8 cellular contexts compared by ENCODE assay signal in the genomic region with DNA sequence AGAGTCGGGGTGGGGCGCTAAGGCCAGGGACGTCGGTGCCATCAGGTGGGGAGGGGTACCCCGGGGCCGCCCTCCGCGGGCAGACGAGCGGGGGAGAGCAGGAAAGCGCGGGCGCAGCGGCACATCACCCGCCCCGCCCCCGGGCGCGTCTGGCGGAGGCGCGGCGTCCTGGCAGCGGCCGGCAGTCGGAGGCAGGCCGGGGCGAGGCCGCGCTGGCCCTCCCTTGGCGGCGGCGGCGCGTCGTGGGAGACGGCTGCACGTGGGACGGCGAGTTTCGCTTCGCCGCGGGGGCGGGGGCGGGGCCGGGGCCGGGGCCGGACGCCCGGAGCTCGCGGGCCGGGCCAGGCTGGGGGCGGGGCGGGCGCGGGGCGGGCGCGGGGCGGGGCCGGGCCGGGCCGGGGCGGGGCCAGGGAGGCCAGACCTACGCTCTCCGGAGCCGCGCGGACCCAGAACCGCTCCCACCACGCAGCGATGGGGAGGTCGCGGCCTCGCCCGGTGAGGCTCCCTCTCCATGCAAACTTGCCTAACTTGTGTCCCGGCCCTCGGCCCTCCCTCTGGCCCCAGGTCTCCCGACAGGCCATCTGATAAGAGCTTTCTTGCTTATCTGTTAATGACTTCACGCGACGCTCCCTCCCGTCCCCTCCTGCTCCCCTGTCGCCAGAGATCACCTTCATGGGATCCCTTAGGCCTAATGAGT. TPM values are rescaled to one million over a fixed set of nuclear protein-coding genes. Genes with fewer than 3 reads are reported as not detected.
DNase-seq lines count a peak whose midpoint lies in the region; ATAC-seq, FAIRE-seq and TF ChIP-seq lines count a peak whose summit lies in the region.

No MANE protein-coding gene starts in this region.

- no peaks in the 10 kb centered on the region for H3K36me3 ChIP-seq in astrocyte (ENCODE audit: insufficient read depth, low read length)

- no peaks in the 10 kb centered on the region for H3K9me3 ChIP-seq in AG04450 (ENCODE audit: control insufficient read depth, insufficient read depth, low read length)
- no peaks in the 10 kb centered on the region for H3K9me3 ChIP-seq in astrocyte (ENCODE audit: insufficient read depth, low read depth, low read length)

- H3K27ac Mint-ChIP-seq in astrocyte (ENCODE audit: unreplicated experiment) = peak overlapping the region; percentile 89

- FAIRE-seq in astrocyte (lab: Jason Lieb, UNC) = no peak

- H3K4me2 ChIP-seq in astrocyte (ENCODE audit: low read length) = peak overlapping the region; percentile 91

- peaks cover 8% of the 10 kb centered on the region for H4K20me1 ChIP-seq in astrocyte (ENCODE audit: insufficient read depth, low read length)

- H3K4me3 ChIP-seq in AG04450 (ENCODE audit: low read depth, low read length) (peak overlapping the region; percentile 64), HL-60 (replicated peaks; ENCODE audit: insufficient read depth, low read length) (peak overlapping the region; percentile 36), astrocyte (ENCODE audit: insufficient read depth, low read depth, low read length) (peak overlapping the region; percentile 59), retinal pigment epithelial cell (ENCODE audit: low read length) (peak overlapping the region; percentile 64)

- peaks cover 21% of the 10 kb centered on the region for H3K27me3 Mint-ChIP-seq in astrocyte (ENCODE audit: low read depth, unreplicated experiment)

- H3K79me2 ChIP-seq in astrocyte (ENCODE audit: insufficient read depth, low read length) = no peaks in the 10 kb centered on the region

- H3K4me1 ChIP-seq in astrocyte (ENCODE audit: insufficient read depth, low read length) = peaks cover 14% of the 10 kb centered on the region

- TF ChIP-seq CTCF in AG04450 (IDR thresholded peaks at IDR 0.05; ENCODE audit: low read depth, low read length) (no peak), HL-60 (IDR thresholded peaks at IDR 0.05; ENCODE audit: insufficient read depth, low read length) (no peak), astrocyte (IDR thresholded peaks at IDR 0.05; ENCODE audit: insufficient read depth, low read depth, low read length) (no peak), retinal pigment epithelial cell (conservative IDR thresholded peaks at IDR 0.05; ENCODE audit: low read depth, low read length) (no peak)

- POLR2A ChIA-PET in AG04450 (lab: Yijun Ruan, JAX) = interaction anchor here (1.8 kb wide), 1 partner anchor 78 kb away, joined by 5 read pairs; a partner anchor contains a TSS

- H3K27me3 ChIP-seq in AG04450 (ENCODE audit: control insufficient read depth, insufficient read depth, low read length) (peaks cover 2% of the 10 kb centered on the region), HL-60 (ENCODE audit: insufficient read depth, poor library complexity, severe bottlenecking) (peaks cover 26% of the 10 kb centered on the region), astrocyte (ENCODE audit: insufficient read depth, low read length) (peaks cover 18% of the 10 kb centered on the region)

- H3K4me3 Mint-ChIP-seq in astrocyte (ENCODE audit: unreplicated experiment) = peak overlapping the region; percentile 89

- H3K27ac ChIP-seq in AG04450 (ENCODE audit: low read depth, low read length) (peak overlapping the region; percentile 11), HL-60 (replicated peaks) (no peak overlapping the region), astrocyte (ENCODE audit: low read depth, low read length) (no peak overlapping the region)

- ATAC-seq in GM18907 (IDR thresholded peaks at IDR 0.05; ENCODE audit: unreplicated experiment) (peak; percentile 48), GM19397 (IDR thresholded peaks at IDR 0.05; ENCODE audit: unreplicated experiment) (no peak)

- peak overlapping the region; percentile 87 for H2AFZ ChIP-seq in astrocyte (ENCODE audit: low read depth, low read length)

- DNase-seq in AG04450 (ENCODE audit: low read depth, low spot score) = no peak
- no peak for DNase-seq in HL-60 (ENCODE audit: low read depth in 1 of 2, low spot score in 1 of 2)
- peak; percentile 46 to 67 (median 56) for DNase-seq in T-helper 1 cell
- DNase-seq in astrocyte (ENCODE audit: low read depth) = no peak
- DNase-seq in hippocampal formation (lab: John Stamatoyannopoulos, UW) = peak; percentile 1 to 53
- DNase-seq in retinal pigment epithelial cell (ENCODE audit: low read depth) = no peak

- H3K36me3 Mint-ChIP-seq in astrocyte (ENCODE audit: low read depth, unreplicated experiment) = no peaks in the 10 kb centered on the region

- H3K4me1 Mint-ChIP-seq in astrocyte (ENCODE audit: low read depth, unreplicated experiment) = peaks cover 8% of the 10 kb centered on the region

- CTCF ChIA-PET in AG04450 (lab: Charles Lee) = interaction anchor here (0.6 to 1.6 kb wide), 3 partner anchors 44 to 266 kb away, joined by 3 to 8 read pairs (median 4); a partner anchor contains a TSS

- H3K9ac ChIP-seq in astrocyte (ENCODE audit: low read length) = peak overlapping the region; percentile 49

- no peaks in the 10 kb centered on the region for H3K9me3 Mint-ChIP-seq in astrocyte (ENCODE audit: unreplicated experiment)

RNA-seq across cellular contexts. Expression of a gene that starts 12.5 kb away (rescaled TPM):
- polyA plus RNA-seq in AG04450 (2011; rRNA removed) = 4.4 and 4.8 TPM in 2 replicates
- 7.4 and 9.6 TPM in 2 replicates for polyA minus RNA-seq in AG04450 (2011; rRNA and poly(A)+ RNA removed)
- total RNA-seq in astrocyte = 17.7 and 21.3 TPM in 2 replicates

RNA-seq across cellular contexts. Expression of a gene that starts 53.5 kb away (rescaled TPM):
- polyA plus RNA-seq in AG04450 (2011; rRNA removed) = 13.0 and 16.3 TPM in 2 replicates
- 19.3 and 26.5 TPM in 2 replicates for polyA minus RNA-seq in AG04450 (2011; rRNA and poly(A)+ RNA removed)
- 49.4 and 54.8 TPM in 2 replicates for total RNA-seq in astrocyte

Comparison
In these comparisons a context has a peak if more than half of its experiments do, and no peak if none do; other contexts are left out.
1. DNase-seq: peak in T-helper 1 cell (5 of 5) and hippocampal formation (2 of 2); none in AG04450 (single experiment), HL-60 (0 of 2), astrocyte (single experiment) and retinal pigment epithelial cell (single experiment).
2. Peak in every context shown above with its lines, with median percentiles within 50 percentile points of each other: H3K4me3 ChIP-seq.